20 cellular contexts compared by ENCODE assay signal in the genomic region with DNA sequence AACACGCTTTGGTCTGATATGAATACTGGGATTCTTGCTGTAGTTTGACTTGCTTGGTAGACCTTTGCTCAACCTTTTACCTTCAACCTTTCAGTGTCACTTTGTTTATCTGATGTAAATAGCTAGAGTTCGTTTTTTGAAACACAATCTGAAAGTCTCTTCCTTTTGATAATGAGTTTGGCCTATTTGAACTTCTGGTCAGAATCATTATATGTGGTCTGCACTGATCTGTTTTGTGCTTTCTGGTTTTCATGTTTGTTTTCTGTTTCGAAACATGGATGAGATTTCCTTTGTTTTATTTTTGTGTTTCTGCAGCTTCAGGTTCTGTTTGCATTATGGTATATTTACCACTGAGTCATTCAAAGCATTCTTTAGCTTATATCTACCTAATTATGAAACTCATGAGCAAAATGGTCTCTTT.
DNase-seq lines count a peak whose midpoint lies in the region; ATAC-seq, FAIRE-seq and TF ChIP-seq lines count a peak whose summit lies in the region.
"Had no signal": no experiment of that assay in that cellular context is flagged by ENCODE, and none has a peak within 500 bp of the region (broad histone marks: within the 10 kb centered on the region; RNA-seq: fewer than 3 reads in every experiment).

No MANE protein-coding gene starts in this region.

- TF ChIP-seq RAD21 in HepG2 (CRISPR knock-in tag; IDR thresholded peaks at IDR 0.05): no peak

- TF ChIP-seq EP300 in HepG2 (IDR thresholded peaks at IDR 0.05; ENCODE audit: low read depth in 2 of 2, low read length in 2 of 2) (no peak), HepG2 (CRISPR knock-in tag; IDR thresholded peaks at IDR 0.05; ENCODE audit: borderline replicate concordance) (no peak)

- H3K36me3 Mint-ChIP-seq in stimulated activated effector memory CD8-positive, alpha-beta T cell treated with anti-CD3 and anti-CD28 coated beads, Interleukin-12 subunit alpha, Interleukin-12 subunit beta, amount 100 ng/mL, for 72 hours: no peaks in the 10 kb centered on the region
- H3K36me3 Mint-ChIP-seq: CD8-positive, alpha-beta T cell had no signal

- H3K4me1 ChIP-seq in left ventricle myocardium inferior (peaks cover 11% of the 10 kb centered on the region), adipocyte (ENCODE audit: control insufficient read depth, insufficient read depth, low read length) (peaks cover 35% of the 10 kb centered on the region), HepG2 (ENCODE audit: insufficient read depth, low read length) (peaks cover 19% of the 10 kb centered on the region)

- no peak for TF ChIP-seq CTCF in left ventricle myocardium inferior (IDR thresholded peaks at IDR 0.05; ENCODE audit: borderline replicate concordance)
- TF ChIP-seq CTCF in HepG2 (CRISPR knock-in tag; IDR thresholded peaks at IDR 0.05): no peak

- WGBS in HepG2 (ENCODE audit: low lambda C conversion rate): 0% methylated on average over 3 of the region's 3 CpGs

- CTCF ChIA-PET in HepG2 (lab: Yijun Ruan, JAX; ENCODE audit: low intra/inter-chr PET ratio, low total read pairs): no interaction called here

- no peaks in the 10 kb centered on the region for H3K4me1 Mint-ChIP-seq in stimulated activated effector memory CD8-positive, alpha-beta T cell treated with anti-CD3 and anti-CD28 coated beads, Interleukin-12 subunit alpha, Interleukin-12 subunit beta, amount 100 ng/mL, for 72 hours
- H3K4me1 Mint-ChIP-seq: IgD-negative memory B cell had no signal

- peak overlapping the region; percentile 42 for H3K27ac ChIP-seq in left ventricle myocardium inferior (replicated peaks)
- no peak overlapping the region for H3K27ac ChIP-seq in HepG2 (ENCODE audit: extremely low read length, insufficient read depth, low read length)
- H3K27ac ChIP-seq: BLaER1 had no signal

- no peak for FAIRE-seq in HepG2 (lab: Jason Lieb, UNC)
- FAIRE-seq: D721Med, G401.6 had no signal

- H3K27me3 ChIP-seq in left ventricle myocardium inferior (ENCODE audit: low read depth) (no peaks in the 10 kb centered on the region), adipocyte (replicated peaks; ENCODE audit: control insufficient read depth, insufficient read depth, low read length) (no peaks in the 10 kb centered on the region), HepG2 (ENCODE audit: control insufficient read depth in 1 of 2, insufficient read depth in 2 of 2, low read length in 2 of 2) (no peaks in the 10 kb centered on the region; a peak in 1 of 5 replicates), H7 (ENCODE audit: control insufficient read depth, insufficient read depth, low read length) (no peaks in the 10 kb centered on the region)
- H3K27me3 ChIP-seq: BLaER1 had no signal

- TF ChIP-seq POLR2A in HepG2 (IDR thresholded peaks at IDR 0.05; ENCODE audit: insufficient read depth in 1 of 2, low read depth in 2 of 2, low read length in 2 of 2): no peak

- H3K9ac ChIP-seq in adipocyte (ENCODE audit: low read length) (no peak overlapping the region), HepG2 (ENCODE audit: insufficient read depth, low read depth, low read length) (no peak overlapping the region)
- H3K9ac ChIP-seq: BLaER1 had no signal

- H3K4me3 Mint-ChIP-seq in stimulated activated effector memory CD8-positive, alpha-beta T cell treated with anti-CD3 and anti-CD28 coated beads, Interleukin-12 subunit alpha, Interleukin-12 subunit beta, amount 100 ng/mL, for 72 hours: no peak overlapping the region
- H3K4me3 Mint-ChIP-seq: CD8-positive, alpha-beta T cell; IgD-negative memory B cell had no signal

- DNase-seq in left ventricle myocardium inferior (no peak), Right ventricle myocardium inferior (ENCODE audit: missing footprints) (no peak), adipocyte (ENCODE audit: low read depth) (peak; percentile 19), HepG2 (ENCODE audit: low spot score) (peak; percentile 25), NCI-H2227 treated with DMSO at 0.1 percent for 48 hours (lab: John Stamatoyannopoulos, UW) (no peak), cortex of kidney (lab: John Stamatoyannopoulos, UW) (no peak), H7 (no peak)
- DNase-seq in stimulated activated effector memory CD8-positive, alpha-beta T cell treated with anti-CD3 and anti-CD28 coated beads, Interleukin-12 subunit alpha, Interleukin-12 subunit beta, amount 100 ng/mL, for 72 hours (ENCODE audit: low spot score in 2 of 2): no peak
- DNase-seq: CD8-positive, alpha-beta T cell; DND-41; NCI-H1417; NCI-H1930; NCI-H2171; NCI-H774; SHP77 had no signal

- H3K9me3 ChIP-seq in left ventricle myocardium inferior (replicated peaks): peaks cover 6% of the 10 kb centered on the region
- H3K9me3 ChIP-seq in adipocyte (ENCODE audit: control insufficient read depth, low read length): peaks cover 4% of the 10 kb centered on the region
- no peaks in the 10 kb centered on the region for H3K9me3 ChIP-seq in HepG2 (ENCODE audit: low read length)

- no peak for ATAC-seq in Right ventricle myocardium inferior
- peak; percentile 60 for ATAC-seq in HepG2
- peak; percentile 46 for ATAC-seq in stimulated activated effector memory CD8-positive, alpha-beta T cell treated with anti-CD3 and anti-CD28 coated beads, Interleukin-12 subunit alpha, Interleukin-12 subunit beta, amount 100 ng/mL, for 72 hours
- ATAC-seq: CD8-positive, alpha-beta T cell; Panc1 had no signal

- POLR2A ChIA-PET in HepG2 (lab: Yijun Ruan, JAX): no interaction called here

- no peak overlapping the region for H2AFZ ChIP-seq in HepG2 (ENCODE audit: low read length)

- no peaks in the 10 kb centered on the region for H3K36me3 ChIP-seq in left ventricle myocardium inferior
- no peaks in the 10 kb centered on the region for H3K36me3 ChIP-seq in adipocyte (ENCODE audit: control insufficient read depth, insufficient read depth, low read length, severe bottlenecking)
- H3K36me3 ChIP-seq in HepG2 (replicated peaks in 1 of 2; ENCODE audit: control insufficient read depth in 1 of 2, insufficient read depth in 2 of 2, low read length in 2 of 2): no peaks in the 10 kb centered on the region
- H3K36me3 ChIP-seq in H7 (replicated peaks; ENCODE audit: control insufficient read depth, insufficient read depth, low read length): no peaks in the 10 kb centered on the region
- H3K36me3 ChIP-seq: BLaER1 had no signal

- no peaks in the 10 kb centered on the region for H3K9me3 Mint-ChIP-seq in stimulated activated effector memory CD8-positive, alpha-beta T cell treated with anti-CD3 and anti-CD28 coated beads, Interleukin-12 subunit alpha, Interleukin-12 subunit beta, amount 100 ng/mL, for 72 hours
- H3K9me3 Mint-ChIP-seq: CD8-positive, alpha-beta T cell had no signal

- H3K4me2 ChIP-seq in HepG2 (ENCODE audit: low read depth, low read length): peak overlapping the region; percentile 20; the same call in 1 of the 2 replicates
- H3K4me2 ChIP-seq: BLaER1 had no signal

- in situ Hi-C loops in HepG2 (cut with HindIII; ENCODE audit: extremely low pct_ligation_motif_present, low pct_unique_long_range_greater_than_20kb): no loop called here

- intact Hi-C loops in left ventricle myocardium inferior (cut with micrococcal nuclease) (no loop called here), Right ventricle myocardium inferior (cut with DNase I) (no loop called here), HepG2 (cut with micrococcal nuclease; ENCODE audit: unreplicated experiment) (no loop called here)

- H3K79me2 ChIP-seq in HepG2 (ENCODE audit: insufficient read depth, low read length): no peaks in the 10 kb centered on the region

- H3K4me3 ChIP-seq in left ventricle myocardium inferior (no peak overlapping the region), adipocyte (ENCODE audit: low read length) (no peak overlapping the region), HepG2 (replicated peaks in 1 of 3; ENCODE audit: insufficient read depth in 1 of 3, low read depth in 2 of 3, low read length in 3 of 3) (no peak overlapping the region), H7 (ENCODE audit: insufficient read depth, low read depth, low read length) (no peak overlapping the region)
- H3K4me3 ChIP-seq: BLaER1 had no signal

- no peak overlapping the region for H3K27ac Mint-ChIP-seq in stimulated activated effector memory CD8-positive, alpha-beta T cell treated with anti-CD3 and anti-CD28 coated beads, Interleukin-12 subunit alpha, Interleukin-12 subunit beta, amount 100 ng/mL, for 72 hours
- H3K27ac Mint-ChIP-seq: CD8-positive, alpha-beta T cell; IgD-negative memory B cell had no signal

- no TSS peak for BruUV-seq in HepG2 (replicated peaks; lab: Mats Ljungman, UMichigan)

- no peaks in the 10 kb centered on the region for H4K20me1 ChIP-seq in HepG2 (ENCODE audit: insufficient read depth, low read length)
- H4K20me1 ChIP-seq: BLaER1 had no signal

TF ChIP-seq in HepG2, 621 proteins besides CTCF, POLR2A, EP300 and RAD21 (continues in another document):
- TF ChIP-seq ZNF614 (CRISPR knock-in tag; IDR thresholded peaks at IDR 0.05; ENCODE audit: borderline replicate concordance) (no peak), TAF15 (IDR thresholded peaks at IDR 0.05; ENCODE audit: low read depth, low read length, poor library complexity, severe bottlenecking) (no peak), TBX2 (CRISPR knock-in tag; IDR thresholded peaks at IDR 0.05; ENCODE audit: borderline replicate concordance) (no peak), ATF3 (CRISPR knock-in tag; IDR thresholded peaks at IDR 0.05) (no peak), RBFOX2 (IDR thresholded peaks at IDR 0.05; ENCODE audit: low read depth, low read length) (no peak), SOX13 (IDR thresholded peaks at IDR 0.05) (no peak), SOX13 (CRISPR knock-in tag; conservative IDR thresholded peaks at IDR 0.05 in 1 of 2, IDR thresholded peaks at IDR 0.05 in 1 of 2) (peak in 1 of 2 experiments; percentile 66; a peak in 2 of 4 replicates)
- TF ChIP-seq, protein P1, sequence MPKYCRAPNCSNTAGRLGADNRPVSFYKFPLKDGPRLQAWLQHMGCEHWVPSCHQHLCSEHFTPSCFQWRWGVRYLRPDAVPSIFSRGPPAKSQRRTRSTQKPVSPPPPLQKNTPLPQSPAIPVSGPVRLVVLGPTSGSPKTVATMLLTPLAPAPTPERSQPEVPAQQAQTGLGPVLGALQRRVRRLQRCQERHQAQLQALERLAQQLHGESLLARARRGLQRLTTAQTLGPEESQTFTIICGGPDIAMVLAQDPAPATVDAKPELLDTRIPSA (CRISPR knock-in tag; IDR thresholded peaks at IDR 0.05; ENCODE audit: borderline replicate concordance): no peak

Comparison
In these comparisons a context has a peak if more than half of its experiments do, and no peak if none do; other contexts are left out.
1. DNase-seq: peak in adipocyte (single experiment) and HepG2 (single experiment); none in left ventricle myocardium inferior (single experiment), Right ventricle myocardium inferior (single experiment), stimulated activated effector memory CD8-positive, alpha-beta T cell treated with anti-CD3 and anti-CD28 coated beads, Interleukin-12 subunit alpha, Interleukin-12 subunit beta, amount 100 ng/mL, for 72 hours (0 of 2), NCI-H2227 treated with DMSO at 0.1 percent for 48 hours (single experiment), cortex of kidney (single experiment) and H7 (single experiment).